ENCODE assay signal across 8 cellular contexts in the genomic region with DNA sequence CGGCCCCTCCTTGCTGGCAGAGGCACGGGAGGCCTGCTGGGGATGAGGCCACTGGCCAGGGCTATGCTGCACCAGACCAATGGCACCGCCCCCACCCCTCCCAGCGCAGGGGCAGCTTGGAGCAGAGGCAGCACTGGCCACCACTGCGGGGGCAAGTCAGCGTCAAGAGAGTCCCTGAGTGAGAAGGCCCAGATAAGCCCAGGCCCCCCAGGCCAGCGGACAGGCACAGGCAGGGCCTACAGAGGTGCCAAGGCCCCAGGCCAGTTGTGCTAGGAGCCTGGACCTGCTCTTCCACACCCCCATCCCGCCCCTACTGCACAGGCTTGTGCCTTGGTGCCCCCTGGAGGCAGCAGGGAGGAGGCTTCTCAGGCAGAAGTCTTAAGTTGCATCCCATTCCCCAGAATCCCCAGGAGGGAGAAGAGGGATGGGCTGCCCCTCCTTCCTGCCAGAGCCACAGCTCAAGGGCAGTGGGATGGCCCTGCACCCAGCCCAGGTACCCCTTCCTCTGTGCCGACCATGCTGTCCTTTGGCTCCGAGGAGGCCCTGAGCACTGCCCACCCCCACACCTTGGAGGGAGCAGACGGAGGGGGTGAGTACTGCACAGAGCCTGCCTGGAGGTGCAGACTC. TPM values are rescaled to one million over a fixed set of nuclear protein-coding genes. Genes with fewer than 3 reads are reported as not detected.
DNase-seq lines count a peak whose midpoint lies in the region; ATAC-seq, FAIRE-seq and TF ChIP-seq lines count a peak whose summit lies in the region.

No MANE protein-coding gene starts in this region.

- H4K20me1 ChIP-seq in K562 (replicated peaks; ENCODE audit: control insufficient read depth, insufficient read depth, low read length) = peaks cover 4% of the 10 kb centered on the region; the same call in 1 of the 2 replicates

- H3K4me3 ChIP-seq in K562 (no peak overlapping the region), iPS DF 6.9 (ENCODE audit: low read length) (no peak overlapping the region)

- POLR2A ChIA-PET in K562 (lab: Yijun Ruan, JAX) = interaction anchor here (0.7 to 1.3 kb wide), 5 partner anchors 11 to 207 kb away, joined by 3 to 4 read pairs (median 3); a partner anchor contains a TSS

- H3K27me3 ChIP-seq in K562 (ENCODE audit: control insufficient read depth in 2 of 2, insufficient read depth in 2 of 2, low read length in 2 of 2) (no peaks in the 10 kb centered on the region), iPS DF 6.9 (ENCODE audit: control insufficient read depth, insufficient read depth, low read length) (no peaks in the 10 kb centered on the region)

- no peak overlapping the region for H3K4me2 ChIP-seq in K562 (ENCODE audit: insufficient read depth, low read length)

- TF ChIP-seq CTCF in D721Med (IDR thresholded peaks at IDR 0.05; ENCODE audit: insufficient read depth, missing control alignments) (peak; percentile 91), K562 (IDR thresholded peaks at IDR 0.05 in 2 of 3, conservative IDR thresholded peaks at IDR 0.05 in 1 of 3; ENCODE audit: insufficient read depth in 2 of 3, low read depth in 1 of 3, low read length in 3 of 3) (peak; percentile 85 to 91 (median 90))

- FAIRE-seq in D721Med (lab: Jason Lieb, UNC) = no peak
- FAIRE-seq in K562 (lab: Jason Lieb, UNC) = peak; percentile 89

- intact Hi-C loops in K562 (cut with micrococcal nuclease) = loop anchor here (2.0 to 10.0 kb wide), 4 partner anchors 69 to 371 kb away; a partner anchor contains a TSS

- no TSS peak for BruUV-seq in K562 (replicated peaks; lab: Mats Ljungman, UMichigan)

- CTCF ChIA-PET in K562 (lab: Yijun Ruan, JAX; ENCODE audit: low intra/inter-chr PET ratio) = interaction anchor here (0.7 to 3.6 kb wide), 6 partner anchors 70 to 370 kb away, joined by 3 to 53 read pairs (median 3); no protein-coding TSS in a partner anchor

- ATAC-seq in K562 (peak; percentile 90), HG03108 (IDR thresholded peaks at IDR 0.05; ENCODE audit: unreplicated experiment) (no peak), HG03095 (IDR thresholded peaks at IDR 0.05; ENCODE audit: unreplicated experiment) (no peak)

- H3K9ac ChIP-seq in K562 (ENCODE audit: insufficient read depth in 1 of 2, low read depth in 2 of 2, low read length in 2 of 2) = no peak overlapping the region

- H3K27ac ChIP-seq in K562 (ENCODE audit: extremely low read depth, low read depth, low read length) (no peak overlapping the region), iPS DF 6.9 (ENCODE audit: low read length) (no peak overlapping the region)

- in situ Hi-C loops in K562 (cut with MboI) = loop anchor here (10.0 kb wide), 1 partner anchor 371 kb away; no protein-coding TSS in a partner anchor

- TF ChIP-seq POLR2A in K562 (conservative IDR thresholded peaks at IDR 0.05) = no peak; the same call in 1 of the 2 replicates

- peaks cover 9 to 42% of the 10 kb centered on the region in 2 experiments; a peak in 4 of 5 replicates for H3K4me1 ChIP-seq in K562 (replicated peaks in 1 of 2; ENCODE audit: control insufficient read depth in 2 of 2, insufficient read depth in 2 of 2, low read length in 2 of 2)
- H3K4me1 ChIP-seq in iPS DF 6.9 (ENCODE audit: control insufficient read depth, insufficient read depth, low read length) = peaks cover 6% of the 10 kb centered on the region

- H3K9me1 ChIP-seq in K562 (ENCODE audit: control insufficient read depth, insufficient read depth, low read length) = no peaks in the 10 kb centered on the region

- TF ChIP-seq EP300 in K562 (IDR thresholded peaks at IDR 0.05; ENCODE audit: low read length) = no peak

- peak; percentile 86 for DNase-seq in D721Med (ENCODE audit: insufficient read length, low spot score)
- DNase-seq in HUDEP-2 (lab: John Stamatoyannopoulos, UW; ENCODE audit: unreplicated experiment in 76 of 76) = peak in 60 of 76 experiments; percentile 8 to 78 (median 53)
- DNase-seq in RPMI8226 = peak; percentile 61
- peak; percentile 78 to 87 (median 82) for DNase-seq in K562 (ENCODE audit: extremely low read depth in 1 of 4, low spot score in 3 of 4)
- DNase-seq in iPS DF 6.9 (ENCODE audit: low read depth, low spot score) = peak; percentile 84
- peak; percentile 58 for DNase-seq in smooth muscle cell of the brain vasculature (ENCODE audit: low read depth, low spot score)

- H3K9me3 ChIP-seq in K562 (replicated peaks; ENCODE audit: control insufficient read depth, insufficient read depth, low read depth, low read length) (no peaks in the 10 kb centered on the region), iPS DF 6.9 (ENCODE audit: control insufficient read depth, insufficient read depth, low read length) (no peaks in the 10 kb centered on the region)

- H2AFZ ChIP-seq in K562 (ENCODE audit: low read depth, low read length) = no peak overlapping the region

- WGBS in K562 (ENCODE audit: insufficient coverage, low coverage, missing lambda C conversion rate) = 61% methylated on average over 9 of the region's 11 CpGs
- WGBS in iPS DF 6.9 (ENCODE audit: insufficient coverage, insufficient read length) = no CpG with 5 or more reads among the region's 11 CpGs

- TF ChIP-seq RAD21 in K562 (CRISPR knock-in tag; conservative IDR thresholded peaks at IDR 0.05 in 1 of 2, IDR thresholded peaks at IDR 0.05 in 1 of 2) = peak; percentile 82 to 87

- H3K36me3 ChIP-seq in K562 (ENCODE audit: control insufficient read depth, insufficient read depth, low read length) (peaks cover 31% of the 10 kb centered on the region), iPS DF 6.9 (ENCODE audit: control insufficient read depth, insufficient read depth, low read length) (peaks cover 22% of the 10 kb centered on the region)

- H3K79me2 ChIP-seq in K562 (ENCODE audit: control insufficient read depth, insufficient read depth, low read length) = no peaks in the 10 kb centered on the region

TF ChIP-seq in K562, 482 proteins besides CTCF, POLR2A, EP300 and RAD21 (continues in another document):
- TF ChIP-seq CREBBP (IDR thresholded peaks at IDR 0.05; ENCODE audit: low read depth, low read length) (no peak), CC2D1A (IDR thresholded peaks at IDR 0.05) (peak; percentile 74)

RNA-seq across cellular contexts. Expression of a gene that starts 35.8 kb away (rescaled TPM):
- total RNA-seq in K562 (2011; cell fraction: chromatin; rRNA removed; ENCODE audit: low replicate concordance) = 16.4 and 37.6 TPM in 2 replicates
- 26.8 and 35.4 TPM in 2 replicates for total RNA-seq in K562 (2011; cell fraction: nucleolus; rRNA removed)
- 21.5 and 25.0 TPM in 2 replicates for total RNA-seq in K562 (2011; cell fraction: nucleoplasm; rRNA removed)
- total RNA-seq in K562 (2014; rRNA removed) (8.0 and 11.6 TPM in 2 replicates), K562 (2014; rRNA removed; fragmentation: Illumina TruSeq; extraction: Trizol) (4.7 and 5.1 TPM in 2 replicates), K562 (2015; rRNA removed; fragmentation: Illumina TruSeq; extraction: Trizol) (6.7 and 7.6 TPM in 2 replicates), K562 (2021) (18.5 and 21.1 TPM in 2 replicates)
- polyA plus RNA-seq in K562 (2011; rRNA removed) (4.0 and 11.2 TPM in 2 replicates), K562 (2014; fragmentation: Illumina TruSeq; extraction: Trizol) (21.9 and 27.0 TPM in 2 replicates), K562 (2014; fragmentation: Nextera tagmentation; extraction: Ambion mirVana) (under 1 TPM; 0.21 to 0.48 TPM), K562 (2014; rRNA removed) (7.5 and 8.8 TPM in 2 replicates)
- polyA plus RNA-seq in K562 (2011; cell fraction: cytosol; rRNA removed) = 4.7 and 5.2 TPM in 2 replicates
- polyA plus RNA-seq in K562 (2011; cell fraction: nucleus; rRNA removed) = 6.3 and 7.3 TPM in 2 replicates
- 26.2 and 32.9 TPM in 2 replicates for polyA plus RNA-seq in K562 (2012)
- polyA minus RNA-seq in K562 (2011; rRNA and poly(A)+ RNA removed) = 3.6 and 4.8 TPM in 2 replicates
- polyA minus RNA-seq in K562 (2011; cell fraction: cytosol; rRNA and poly(A)+ RNA removed) = 6.6 and 10.0 TPM in 2 replicates
- polyA minus RNA-seq in K562 (2011; cell fraction: nucleus; rRNA and poly(A)+ RNA removed) = 5.0 and 6.2 TPM in 2 replicates

RNA-seq across cellular contexts. Expression of a gene that starts 36.4 kb away (rescaled TPM):
- total RNA-seq in K562 (2011; cell fraction: chromatin; rRNA removed; ENCODE audit: low replicate concordance) = 420 and 854 TPM in 2 replicates
- total RNA-seq in K562 (2011; cell fraction: nucleolus; rRNA removed) = 362 and 382 TPM in 2 replicates
- total RNA-seq in K562 (2011; cell fraction: nucleoplasm; rRNA removed) = 379 and 427 TPM in 2 replicates
- total RNA-seq in K562 (2014; rRNA removed) = 17.5 and 21.2 TPM in 2 replicates
- 17.2 and 17.6 TPM in 2 replicates for total RNA-seq in K562 (2014; rRNA removed; fragmentation: Illumina TruSeq; extraction: Trizol)
- total RNA-seq in K562 (2015; rRNA removed; fragmentation: Illumina TruSeq; extraction: Trizol) = 16.2 and 17.5 TPM in 2 replicates
- total RNA-seq in K562 (2021) = 48.5 and 54.6 TPM in 2 replicates
- 39.2 and 70.5 TPM in 2 replicates for polyA plus RNA-seq in K562 (2011; rRNA removed)
- 23.7 and 25.8 TPM in 2 replicates for polyA plus RNA-seq in K562 (2011; cell fraction: cytosol; rRNA removed)
- 496 and 545 TPM in 2 replicates for polyA plus RNA-seq in K562 (2011; cell fraction: nucleus; rRNA removed)
- 27.0 and 59.7 TPM in 2 replicates for polyA plus RNA-seq in K562 (2012)
- polyA plus RNA-seq in K562 (2014; fragmentation: Illumina TruSeq; extraction: Trizol) = 37.7 and 39.0 TPM in 2 replicates
- polyA plus RNA-seq in K562 (2014; fragmentation: Nextera tagmentation; extraction: Ambion mirVana) = 1 to 10 TPM; 2.0 to 2.8 TPM
- polyA plus RNA-seq in K562 (2014; rRNA removed) = 30.5 and 32.4 TPM in 2 replicates
- polyA minus RNA-seq in K562 (2011; rRNA and poly(A)+ RNA removed) = 57.7 and 57.8 TPM in 2 replicates
- 16.8 and 28.1 TPM in 2 replicates for polyA minus RNA-seq in K562 (2011; cell fraction: cytosol; rRNA and poly(A)+ RNA removed)
- 118 and 144 TPM in 2 replicates for polyA minus RNA-seq in K562 (2011; cell fraction: nucleus; rRNA and poly(A)+ RNA removed)

RNA-seq across cellular contexts. Expression of a gene that starts 43.2 kb away (rescaled TPM):
- total RNA-seq in K562 (2011; cell fraction: chromatin; rRNA removed; ENCODE audit: low replicate concordance) = 0.88 and 1.0 TPM in 2 replicates
- 1.2 TPM in 1 of 2 replicates, not detected in the other for total RNA-seq in K562 (2011; cell fraction: nucleolus; rRNA removed)
- 1.1 TPM in 1 of 2 replicates, not detected in the other for total RNA-seq in K562 (2011; cell fraction: nucleoplasm; rRNA removed)
- total RNA-seq in K562 (2014; rRNA removed) = 0.16 TPM in 1 of 2 replicates, not detected in the other
- 0.07 TPM in 1 of 2 replicates, not detected in the other for total RNA-seq in K562 (2014; rRNA removed; fragmentation: Illumina TruSeq; extraction: Trizol)
- not detected in 2 replicates for total RNA-seq in K562 (2015; rRNA removed; fragmentation: Illumina TruSeq; extraction: Trizol)
- total RNA-seq in K562 (2021) = 0.20 and 0.24 TPM in 2 replicates
- 0.09 and 0.21 TPM in 2 replicates for polyA plus RNA-seq in K562 (2011; rRNA removed)
- 0.09 and 0.30 TPM in 2 replicates for polyA plus RNA-seq in K562 (2011; cell fraction: cytosol; rRNA removed)
- polyA plus RNA-seq in K562 (2011; cell fraction: nucleus; rRNA removed) = 0.41 and 0.67 TPM in 2 replicates
- 0.04 and 0.07 TPM in 2 replicates for polyA plus RNA-seq in K562 (2012)
- 0.15 TPM in 1 of 2 replicates, not detected in the other for polyA plus RNA-seq in K562 (2014; fragmentation: Illumina TruSeq; extraction: Trizol)
- polyA plus RNA-seq in K562 (2014; fragmentation: Nextera tagmentation; extraction: Ambion mirVana) = not detected
- polyA plus RNA-seq in K562 (2014; rRNA removed) = 0.13 TPM in 1 of 2 replicates, not detected in the other
- not detected in 2 replicates for polyA minus RNA-seq in K562 (2011; rRNA and poly(A)+ RNA removed)
- polyA minus RNA-seq in K562 (2011; cell fraction: cytosol; rRNA and poly(A)+ RNA removed) = not detected in 2 replicates
- 0.22 and 0.27 TPM in 2 replicates for polyA minus RNA-seq in K562 (2011; cell fraction: nucleus; rRNA and poly(A)+ RNA removed)
